In the genomic region with DNA sequence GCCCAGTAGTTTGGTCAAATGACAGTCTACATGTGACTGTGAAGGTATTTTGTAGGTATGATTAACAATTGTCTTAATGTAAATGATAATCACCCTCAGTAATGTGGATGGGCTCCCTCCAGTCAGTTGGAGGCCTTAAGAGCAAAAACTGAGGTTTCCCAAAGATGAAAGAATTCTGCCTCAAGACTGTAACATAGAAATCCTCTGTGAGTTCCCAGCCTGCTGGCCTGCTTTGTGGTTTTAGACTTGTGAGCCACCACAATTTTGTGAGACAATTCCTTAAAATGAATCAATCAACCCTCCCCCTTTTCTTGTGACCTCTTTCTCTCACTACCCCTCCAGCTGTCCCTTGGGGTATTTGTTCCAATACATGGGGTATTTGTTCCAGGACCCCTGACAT, we compare ENCODE assay signal across 22 cellular contexts.
"Had no signal": no experiment of that assay in that cellular context is flagged by ENCODE, and none has a peak within 500 bp of the region (broad histone marks: within the 10 kb centered on the region; RNA-seq: fewer than 3 reads in every experiment).

No MANE protein-coding gene starts in this region.

- H3K36me3 Mint-ChIP-seq: stimulated activated naive B cell treated with anti-CD40 and anti-IgM and Interleukin-4, amounts not matched to agents 10 μg/mL and 1 μg/mL and 100 μg/mL, for 72 hours had no signal

- H3K27ac Mint-ChIP-seq: immature natural killer cell; natural killer cell; stimulated activated naive B cell treated with anti-CD40 and anti-IgM and Interleukin-4, amounts not matched to agents 10 μg/mL and 1 μg/mL and 100 μg/mL, for 72 hours; stimulated activated naive CD8-positive, alpha-beta T cell treated with anti-CD3 and anti-CD28 coated beads, Interleukin-15, Interleukin-2, amounts not matched to agents 100 ng/mL and 50 ng/mL, for 24 hours had no signal

- DNase-seq: dermis blood vessel endothelial cell; effector memory CD4-positive, alpha-beta T cell; hypothalamus; immature natural killer cell; left ventricle myocardium superior; lower lobe of right lung; natural killer cell; occipital lobe; ovary; posterior cingulate gyrus; psoas muscle; right cardiac atrium; small intestine; stimulated activated CD4-positive, alpha-beta T cell treated with anti-CD3 and anti-CD28 coated beads, Interleukin-15, amount 100 ng/mL, for 24 hours; stimulated activated CD4-positive, alpha-beta T cell treated with anti-CD3 and anti-CD28 coated beads, Interleukin-2, amount 100 ng/mL, for 48 hours; stimulated activated naive B cell treated with anti-CD40 and anti-IgM and Interleukin-4, amounts not matched to agents 10 μg/mL and 1 μg/mL and 100 μg/mL, for 72 hours; upper lobe of left lung had no signal

- ATAC-seq: left ventricle myocardium superior; lower lobe of right lung; natural killer cell; psoas muscle; right cardiac atrium; stimulated activated naive B cell treated with anti-CD40 and anti-IgM and Interleukin-4, amounts not matched to agents 10 μg/mL and 1 μg/mL and 100 μg/mL, for 72 hours had no signal

- H3K4me3 ChIP-seq: coronary artery, esophagus muscularis mucosa, lower lobe of right lung, ovary, psoas muscle, thoracic aorta, tibial nerve, upper lobe of left lung had no signal
